Comparison of ENCODE assay signal across 8 cellular contexts in genomic region chr5:43007246-43007910, GRCh38. TPM values are rescaled to one million over a fixed set of nuclear protein-coding genes. Genes with fewer than 3 reads are reported as not detected.
DNase-seq lines count a peak whose midpoint lies in the region; ATAC-seq and TF ChIP-seq lines count a peak whose summit lies in the region.

No MANE protein-coding gene starts in this region.

- H3K9ac ChIP-seq in iPS-15b (ENCODE audit: low read depth, low read length), result no peak overlapping the region

- intact Hi-C loops in sciatic nerve (cut with DNase I), result no loop called here

- peak; percentile 11 for ATAC-seq in HG02938 (IDR thresholded peaks at IDR 0.05; ENCODE audit: unreplicated experiment)
- peak; percentile 83 for ATAC-seq in sciatic nerve
- no peak for ATAC-seq in HG03139 (IDR thresholded peaks at IDR 0.05; ENCODE audit: unreplicated experiment)

- in situ Hi-C loops in astrocyte of the spinal cord (cut with HindIII; ENCODE audit: low sequenced_read_pairs), result no loop called here

- no peaks in the 10 kb centered on the region for H3K27me3 ChIP-seq in GM06990 (replicated peaks; ENCODE audit: control insufficient read depth, insufficient read depth, low read length)
- peaks cover 86% of the 10 kb centered on the region for H3K27me3 ChIP-seq in iPS-15b (ENCODE audit: control insufficient read depth, insufficient read depth, low read length)

- no peaks in the 10 kb centered on the region for H3K36me3 ChIP-seq in GM06990 (ENCODE audit: control insufficient read depth, insufficient read depth, low read length)
- no peaks in the 10 kb centered on the region for H3K36me3 ChIP-seq in iPS-15b (ENCODE audit: control insufficient read depth, insufficient read depth, low read length)

- H3K4me1 ChIP-seq in iPS-15b (ENCODE audit: control insufficient read depth, insufficient read depth, low read length), result no peaks in the 10 kb centered on the region

- H3K4me3 ChIP-seq in GM06990 (replicated peaks; ENCODE audit: low read depth, low read length), result peak overlapping the region; percentile 71
- H3K4me3 ChIP-seq in astrocyte of the spinal cord (ENCODE audit: low read depth, low read length), result peak overlapping the region; percentile 42
- H3K4me3 ChIP-seq in iPS-15b (ENCODE audit: low read depth, low read length), result peak overlapping the region; percentile 88

- TF ChIP-seq CTCF in GM06990 (IDR thresholded peaks at IDR 0.05; ENCODE audit: insufficient read depth, low read length, poor library complexity, severe bottlenecking) (no peak), astrocyte of the spinal cord (IDR thresholded peaks at IDR 0.05; ENCODE audit: low read depth, low read length) (no peak)

- peak; percentile 88 for DNase-seq in GM06990 (ENCODE audit: extremely low read depth, insufficient read length)
- DNase-seq in NCI-H2081 (lab: John Stamatoyannopoulos, UW), result peak; percentile 96
- DNase-seq in T1000 (lab: John Stamatoyannopoulos, UW), result peak; percentile 82
- peak; percentile 95 for DNase-seq in astrocyte of the spinal cord (ENCODE audit: low read depth, low spot score)
- peak; percentile 92 for DNase-seq in sciatic nerve (ENCODE audit: low spot score)

- no peaks in the 10 kb centered on the region for H3K9me3 ChIP-seq in iPS-15b (ENCODE audit: control insufficient read depth, insufficient read depth, low read length)

RNA-seq across cellular contexts. Expression of gene ANXA2R, which starts 32.7 kb away (rescaled TPM):
- 5.7 TPM for total RNA-seq in sciatic nerve
